In the genomic region with DNA sequence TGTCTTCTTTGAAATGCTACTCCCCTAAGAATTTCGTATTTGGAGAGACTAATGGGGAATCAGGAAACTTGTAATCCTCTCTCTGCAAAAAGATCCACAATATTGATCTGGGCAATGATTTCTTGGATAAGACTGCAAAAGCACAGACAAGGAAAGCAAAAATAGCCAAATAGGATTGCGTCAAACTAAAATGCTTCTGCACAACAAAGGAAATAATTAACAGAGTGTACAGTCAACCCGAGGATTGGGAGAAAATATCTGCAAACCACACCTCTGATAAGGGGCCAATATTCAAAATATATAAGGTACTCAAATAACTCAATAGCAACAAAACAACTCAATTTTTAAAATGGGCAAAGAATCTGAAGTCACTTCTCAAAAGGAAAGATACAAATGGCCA, we compare ENCODE assay signal across 4 cellular contexts. TPM values are rescaled to one million over a fixed set of nuclear protein-coding genes. Genes with fewer than 3 reads are reported as not detected.
DNase-seq lines count a peak whose midpoint lies in the region; ATAC-seq, FAIRE-seq and TF ChIP-seq lines count a peak whose summit lies in the region.
"Not testable (repeated sequence)": the region's sequence is repeated elsewhere in the genome, so short reads cannot be mapped to it uniquely, and the experiment has no call there.

No MANE protein-coding gene starts in this region.

- not testable (repeated sequence) for H3K27me3 ChIP-seq in GM23338 (ENCODE audit: insufficient read depth)

- H3K4me2 ChIP-seq in GM23338 = not testable (repeated sequence)

- not testable (repeated sequence) for TF ChIP-seq CTCF in GM23338 (conservative IDR thresholded peaks at IDR 0.05; ENCODE audit: low read depth in 2 of 2)

- H3K9me3 Mint-ChIP-seq in GM23338 = not testable (repeated sequence)

- H3K4me1 ChIP-seq in GM23338 (ENCODE audit: insufficient read depth) = not testable (repeated sequence)

- H3K27me3 Mint-ChIP-seq in GM23338 (ENCODE audit: insufficient read depth, low read depth, poor library complexity) = not testable (repeated sequence)

- H3K27ac Mint-ChIP-seq in GM23338 = peak overlapping the region; percentile 45; the same call in 1 of the 2 replicates

- H3F3A ChIP-seq in GM23338 (replicated peaks; ENCODE audit: low read depth) = not testable (repeated sequence)

- peaks cover 16% of the 10 kb centered on the region for H3K4me1 Mint-ChIP-seq in GM23338

- H3K4me3 Mint-ChIP-seq in GM23338 = not testable (repeated sequence)

- peak; percentile 50 for ATAC-seq in GM18909 (IDR thresholded peaks at IDR 0.05; ENCODE audit: poor library complexity, unreplicated experiment)
- not testable (repeated sequence) for ATAC-seq in GM23338
- ATAC-seq in left lobe of liver = peak; percentile 73

- H3K79me2 ChIP-seq in GM23338 (replicated peaks; ENCODE audit: insufficient read depth) = not testable (repeated sequence)

- not testable (repeated sequence) for H3K4me3 ChIP-seq in GM23338

- not testable (repeated sequence) for H3K27ac ChIP-seq in GM23338 (ENCODE audit: low read depth)

- not testable (repeated sequence) for H3K36me3 ChIP-seq in GM23338 (ENCODE audit: insufficient read depth)

- not testable (repeated sequence) for H2AFZ ChIP-seq in GM23338

- not testable (repeated sequence) for H4K20me1 ChIP-seq in GM23338 (replicated peaks; ENCODE audit: insufficient read depth)

- not testable (repeated sequence) for H3K9me2 ChIP-seq in GM23338 (ENCODE audit: insufficient read depth)

- FAIRE-seq in GM18507 (lab: Jason Lieb, UNC) = peak; percentile 67

- not testable (repeated sequence) for DNase-seq in GM18507 (ENCODE audit: extremely low spot score, insufficient read length, low read depth); GM23338 (ENCODE audit: low spot score); left lobe of liver (ENCODE audit: low spot score)

- H3K36me3 Mint-ChIP-seq in GM23338 (ENCODE audit: low read depth) = not testable (repeated sequence)

RNA-seq across cellular contexts. Expression of a gene that starts 52.1 kb away (rescaled TPM):
- 20.2 and 21.2 TPM in 2 replicates for total RNA-seq in GM23338 (2014; rRNA removed; shearing (Covaris generic))
- 4.4 and 6.7 TPM in 2 replicates for polyA plus RNA-seq in GM23338 (2016; fragmentation: Nextera tagmentation; extraction: Ambion mirVana)
- total RNA-seq in left lobe of liver = 17.8 TPM
